Comparison of ENCODE assay signal across 25 cellular contexts in the genomic region with DNA sequence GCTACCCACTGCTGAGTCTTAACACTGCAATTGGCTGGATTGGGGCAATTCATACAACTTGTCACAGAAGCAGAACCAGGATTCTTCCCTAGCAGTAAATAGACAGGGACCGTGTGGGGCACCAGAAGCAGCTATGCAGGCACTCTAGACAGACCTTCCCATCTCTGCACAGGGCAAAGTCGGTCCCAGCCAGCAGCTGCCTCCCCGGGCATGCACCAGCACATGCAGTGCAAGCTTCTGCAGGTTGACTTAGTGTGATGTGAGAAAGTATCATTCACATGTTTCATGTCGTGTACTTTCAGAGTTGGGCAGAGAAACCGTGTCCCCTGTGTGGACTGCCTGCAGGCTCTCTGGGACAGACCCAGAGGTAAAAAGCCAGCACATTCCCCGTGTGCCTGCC.
"Had no signal": no experiment of that assay in that cellular context is flagged by ENCODE, and none has a peak within 500 bp of the region (broad histone marks: within the 10 kb centered on the region; RNA-seq: fewer than 3 reads in every experiment).

No MANE protein-coding gene starts in this region.

- H3K9ac ChIP-seq: neural progenitor cell had no signal

- H3K4me2 ChIP-seq: neural progenitor cell had no signal

- H3K27me3 ChIP-seq: neural progenitor cell, ovary, testis, thyroid gland, transverse colon, upper lobe of left lung had no signal

- H3K4me1 ChIP-seq: neural progenitor cell, testis, transverse colon had no signal

- H3K36me3 ChIP-seq: left ventricle myocardium inferior, neural progenitor cell, ovary, stomach, thyroid gland, transverse colon, upper lobe of left lung had no signal

- DNase-seq: hypothalamus; immature natural killer cell; left ventricle myocardium inferior; mesendoderm; naive B cell; natural killer cell; nephron progenitor cell; ovary; right cardiac atrium; stimulated activated CD4-positive, alpha-beta T cell treated with anti-CD3 and anti-CD28 coated beads, Interleukin-12 subunit alpha, Interleukin-12 subunit beta, amount 100 ng/mL, for 4 hours; stimulated activated CD4-positive, alpha-beta T cell treated with anti-CD3 and anti-CD28 coated beads, Interleukin-15, amount 100 ng/mL, for 24 hours; stimulated activated CD4-positive, alpha-beta T cell treated with anti-CD3 and anti-CD28 coated beads, Interleukin-2, amount 100 ng/mL, for 24 hours; stimulated activated CD4-positive, alpha-beta T cell treated with anti-CD3 and anti-CD28 coated beads, Interleukin-4, amount 100 ng/mL, for 1 hour; stimulated activated naive B cell treated with anti-CD40 and anti-IgM and Interleukin-4, amounts not matched to agents 10 μg/mL and 1 μg/mL and 100 μg/mL, for 72 hours; stimulated activated naive CD8-positive, alpha-beta T cell treated with anti-CD3 and anti-CD28 coated beads, Interleukin-15, Interleukin-2, amounts not matched to agents 100 U/mL and 50 U/mL, for 24 hours; stomach; testis; thyroid gland; transverse colon had no signal

- H3K9me3 ChIP-seq: ovary, testis, thyroid gland, transverse colon had no signal

- H3K4me3 ChIP-seq: left ventricle myocardium inferior, lung, neural progenitor cell, ovary, skin epidermis, stomach, testis, thyroid gland, transverse colon, upper lobe of left lung had no signal

- H3K27ac ChIP-seq: left ventricle myocardium inferior, neural progenitor cell, ovary, skin epidermis, stomach, testis, transverse colon, upper lobe of left lung had no signal

- FAIRE-seq: islet of Langerhans, urothelium cell line had no signal

- H2AFZ ChIP-seq: neural progenitor cell had no signal
